ENCODE assay signal across 3 cellular contexts in genomic region chr16:80988756-80989155, GRCh38.
TF ChIP-seq lines count a peak whose summit lies in the region.

No MANE protein-coding gene starts in this region.

TF ChIP-seq in liver, 16 proteins besides CTCF, POLR2A, EP300 and RAD21:
- TF ChIP-seq RXRA (IDR thresholded peaks at IDR 0.05) (peak in 1 of 2 donors; percentile 27), HNF4A (conservative IDR thresholded peaks at IDR 0.05) (peak in 1 of 2 donors; percentile 5)
- TF ChIP-seq, protein P1, sequence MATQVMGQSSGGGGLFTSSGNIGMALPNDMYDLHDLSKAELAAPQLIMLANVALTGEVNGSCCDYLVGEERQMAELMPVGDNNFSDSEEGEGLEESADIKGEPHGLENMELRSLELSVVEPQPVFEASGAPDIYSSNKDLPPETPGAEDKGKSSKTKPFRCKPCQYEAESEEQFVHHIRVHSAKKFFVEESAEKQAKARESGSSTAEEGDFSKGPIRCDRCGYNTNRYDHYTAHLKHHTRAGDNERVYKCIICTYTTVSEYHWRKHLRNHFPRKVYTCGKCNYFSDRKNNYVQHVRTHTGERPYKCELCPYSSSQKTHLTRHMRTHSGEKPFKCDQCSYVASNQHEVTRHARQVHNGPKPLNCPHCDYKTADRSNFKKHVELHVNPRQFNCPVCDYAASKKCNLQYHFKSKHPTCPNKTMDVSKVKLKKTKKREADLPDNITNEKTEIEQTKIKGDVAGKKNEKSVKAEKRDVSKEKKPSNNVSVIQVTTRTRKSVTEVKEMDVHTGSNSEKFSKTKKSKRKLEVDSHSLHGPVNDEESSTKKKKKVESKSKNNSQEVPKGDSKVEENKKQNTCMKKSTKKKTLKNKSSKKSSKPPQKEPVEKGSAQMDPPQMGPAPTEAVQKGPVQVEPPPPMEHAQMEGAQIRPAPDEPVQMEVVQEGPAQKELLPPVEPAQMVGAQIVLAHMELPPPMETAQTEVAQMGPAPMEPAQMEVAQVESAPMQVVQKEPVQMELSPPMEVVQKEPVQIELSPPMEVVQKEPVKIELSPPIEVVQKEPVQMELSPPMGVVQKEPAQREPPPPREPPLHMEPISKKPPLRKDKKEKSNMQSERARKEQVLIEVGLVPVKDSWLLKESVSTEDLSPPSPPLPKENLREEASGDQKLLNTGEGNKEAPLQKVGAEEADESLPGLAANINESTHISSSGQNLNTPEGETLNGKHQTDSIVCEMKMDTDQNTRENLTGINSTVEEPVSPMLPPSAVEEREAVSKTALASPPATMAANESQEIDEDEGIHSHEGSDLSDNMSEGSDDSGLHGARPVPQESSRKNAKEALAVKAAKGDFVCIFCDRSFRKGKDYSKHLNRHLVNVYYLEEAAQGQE (IDR thresholded peaks at IDR 0.05): no peak

TF ChIP-seq in HepG2, 621 proteins besides CTCF, POLR2A, EP300 and RAD21 (continues in another document):
- TF ChIP-seq, protein P2, sequence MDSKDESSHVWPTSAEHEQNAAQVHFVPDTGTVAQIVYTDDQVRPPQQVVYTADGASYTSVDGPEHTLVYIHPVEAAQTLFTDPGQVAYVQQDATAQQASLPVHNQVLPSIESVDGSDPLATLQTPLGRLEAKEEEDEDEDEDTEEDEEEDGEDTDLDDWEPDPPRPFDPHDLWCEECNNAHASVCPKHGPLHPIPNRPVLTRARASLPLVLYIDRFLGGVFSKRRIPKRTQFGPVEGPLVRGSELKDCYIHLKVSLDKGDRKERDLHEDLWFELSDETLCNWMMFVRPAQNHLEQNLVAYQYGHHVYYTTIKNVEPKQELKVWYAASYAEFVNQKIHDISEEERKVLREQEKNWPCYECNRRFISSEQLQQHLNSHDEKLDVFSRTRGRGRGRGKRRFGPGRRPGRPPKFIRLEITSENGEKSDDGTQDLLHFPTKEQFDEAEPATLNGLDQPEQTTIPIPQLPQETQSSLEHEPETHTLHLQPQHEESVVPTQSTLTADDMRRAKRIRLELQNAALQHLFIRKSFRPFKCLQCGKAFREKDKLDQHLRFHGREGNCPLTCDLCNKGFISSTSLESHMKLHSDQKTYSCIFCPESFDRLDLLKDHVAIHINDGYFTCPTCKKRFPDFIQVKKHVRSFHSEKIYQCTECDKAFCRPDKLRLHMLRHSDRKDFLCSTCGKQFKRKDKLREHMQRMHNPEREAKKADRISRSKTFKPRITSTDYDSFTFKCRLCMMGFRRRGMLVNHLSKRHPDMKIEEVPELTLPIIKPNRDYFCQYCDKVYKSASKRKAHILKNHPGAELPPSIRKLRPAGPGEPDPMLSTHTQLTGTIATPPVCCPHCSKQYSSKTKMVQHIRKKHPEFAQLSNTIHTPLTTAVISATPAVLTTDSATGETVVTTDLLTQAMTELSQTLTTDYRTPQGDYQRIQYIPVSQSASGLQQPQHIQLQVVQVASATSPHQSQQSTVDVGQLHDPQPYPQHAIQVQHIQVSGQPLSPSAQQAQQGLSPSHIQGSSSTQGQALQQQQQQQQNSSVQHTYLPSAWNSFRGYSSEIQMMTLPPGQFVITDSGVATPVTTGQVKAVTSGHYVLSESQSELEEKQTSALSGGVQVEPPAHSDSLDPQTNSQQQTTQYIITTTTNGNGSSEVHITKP (CRISPR knock-in tag; IDR thresholded peaks at IDR 0.05; ENCODE audit: low read depth): no peak
- no peak for TF ChIP-seq THAP8 (CRISPR knock-in tag; IDR thresholded peaks at IDR 0.05; ENCODE audit: borderline replicate concordance)
- no peak for TF ChIP-seq SMC3 (IDR thresholded peaks at IDR 0.05; ENCODE audit: low read length)
- TF ChIP-seq ZSCAN9 (CRISPR knock-in tag; IDR thresholded peaks at IDR 0.05; ENCODE audit: borderline replicate concordance): no peak
- no peak for TF ChIP-seq ZNF12 (CRISPR knock-in tag; IDR thresholded peaks at IDR 0.05)
- no peak for TF ChIP-seq CHD4 (IDR thresholded peaks at IDR 0.05; ENCODE audit: borderline replicate concordance, low read length)
- TF ChIP-seq ZNF672 (CRISPR knock-in tag; IDR thresholded peaks at IDR 0.05): no peak
- no peak for TF ChIP-seq NR0B2 (CRISPR knock-in tag; IDR thresholded peaks at IDR 0.05)
- TF ChIP-seq HIC2 (CRISPR knock-in tag; IDR thresholded peaks at IDR 0.05; ENCODE audit: low read depth): no peak
- no peak for TF ChIP-seq SCMH1 (CRISPR knock-in tag; IDR thresholded peaks at IDR 0.05; ENCODE audit: borderline replicate concordance)
- TF ChIP-seq ZSCAN12 (CRISPR knock-in tag; IDR thresholded peaks at IDR 0.05): no peak
- no peak for TF ChIP-seq GABPA (IDR thresholded peaks at IDR 0.05; ENCODE audit: low read depth, low read length)
- no peak for TF ChIP-seq GABPA (CRISPR knock-in tag; IDR thresholded peaks at IDR 0.05; ENCODE audit: low read depth)
- TF ChIP-seq, protein P3, sequence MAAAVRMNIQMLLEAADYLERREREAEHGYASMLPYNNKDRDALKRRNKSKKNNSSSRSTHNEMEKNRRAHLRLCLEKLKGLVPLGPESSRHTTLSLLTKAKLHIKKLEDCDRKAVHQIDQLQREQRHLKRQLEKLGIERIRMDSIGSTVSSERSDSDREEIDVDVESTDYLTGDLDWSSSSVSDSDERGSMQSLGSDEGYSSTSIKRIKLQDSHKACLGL (CRISPR knock-in tag; IDR thresholded peaks at IDR 0.05): no peak
- TF ChIP-seq ZBTB26 (CRISPR knock-in tag; IDR thresholded peaks at IDR 0.05; ENCODE audit: borderline replicate concordance): no peak

TF ChIP-seq in K562, 482 proteins besides CTCF, POLR2A, EP300 and RAD21:
- TF ChIP-seq CTCFL (IDR thresholded peaks at IDR 0.05; ENCODE audit: borderline replicate concordance, insufficient read depth, low read depth, low read length, poor library complexity, severe bottlenecking) (peak; percentile 8), IFI16 (CRISPR knock-in tag; IDR thresholded peaks at IDR 0.05) (no peak)
- TF ChIP-seq, protein P4, sequence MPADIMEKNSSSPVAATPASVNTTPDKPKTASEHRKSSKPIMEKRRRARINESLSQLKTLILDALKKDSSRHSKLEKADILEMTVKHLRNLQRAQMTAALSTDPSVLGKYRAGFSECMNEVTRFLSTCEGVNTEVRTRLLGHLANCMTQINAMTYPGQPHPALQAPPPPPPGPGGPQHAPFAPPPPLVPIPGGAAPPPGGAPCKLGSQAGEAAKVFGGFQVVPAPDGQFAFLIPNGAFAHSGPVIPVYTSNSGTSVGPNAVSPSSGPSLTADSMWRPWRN (IDR thresholded peaks at IDR 0.05; ENCODE audit: low read depth): no peak
TF ChIP-seq in K562: peak in this region for 1.
